Comparison of ENCODE assay signal across 8 cellular contexts in the genomic region with DNA sequence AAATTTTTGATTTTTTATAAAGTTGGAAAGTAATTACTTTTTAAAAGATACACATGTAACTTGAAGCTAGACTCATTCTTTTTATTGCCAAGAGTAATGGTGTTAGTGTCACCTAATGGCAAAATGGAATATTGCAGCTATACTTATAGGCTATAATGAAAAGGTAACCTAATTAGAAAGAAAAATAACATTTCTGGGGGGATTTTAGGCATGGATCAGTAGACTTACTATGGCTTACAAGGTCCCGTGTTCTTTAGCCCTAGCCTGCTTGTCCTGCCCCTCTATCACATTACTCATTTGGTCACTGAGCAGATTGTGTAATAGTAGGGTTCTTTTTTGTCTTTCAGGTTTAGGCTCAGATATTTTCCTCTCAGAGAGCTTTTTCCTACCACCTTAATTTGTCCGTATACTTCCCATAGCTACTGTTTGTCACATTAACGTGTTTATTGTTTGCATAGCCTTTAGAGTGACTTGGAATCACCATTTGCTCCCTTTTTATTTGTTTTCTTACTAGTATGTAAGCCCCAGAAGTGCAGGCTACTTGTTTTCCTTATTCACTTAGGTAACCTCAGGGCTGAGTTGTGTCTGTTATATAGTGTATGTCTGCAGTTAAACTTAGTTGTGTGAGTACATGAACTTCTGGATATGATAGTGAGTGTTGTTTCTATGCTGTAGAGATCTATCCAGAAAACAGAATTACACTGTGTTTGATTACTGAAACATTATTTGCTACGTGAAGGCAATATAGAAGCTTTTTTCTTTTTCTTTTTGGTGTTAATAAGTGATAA. TPM values are rescaled to one million over a fixed set of nuclear protein-coding genes. Genes with fewer than 3 reads are reported as not detected.
DNase-seq lines count a peak whose midpoint lies in the region; ATAC-seq and TF ChIP-seq lines count a peak whose summit lies in the region.

No MANE protein-coding gene starts in this region.

- TF ChIP-seq CTCF in ascending aorta (IDR thresholded peaks at IDR 0.05) (peak; percentile 35 to 80 (median 64)), testis (IDR thresholded peaks at IDR 0.05) (peak; percentile 39 to 78 (median 52))

- H3K4me1 Mint-ChIP-seq in activated T-helper 2 cell treated with anti-CD3 and anti-CD28 coated beads, Interferon-gamma antibody, Interleukin-2, Interleukin-4, amounts not matched to agents 10 μg/mL and 5 μg/mL and 100 μg/mL, durations not matched to agents 14 hours and 24 hours and 36 hours (ENCODE audit: low read depth) = no peaks in the 10 kb centered on the region

- H3K27me3 Mint-ChIP-seq in activated T-helper 2 cell treated with anti-CD3 and anti-CD28 coated beads, Interferon-gamma antibody, Interleukin-2, Interleukin-4, amounts not matched to agents 10 μg/mL and 5 μg/mL and 100 μg/mL, durations not matched to agents 14 hours and 24 hours and 36 hours (ENCODE audit: low read depth) = no peaks in the 10 kb centered on the region

- ATAC-seq in GM19468 (IDR thresholded peaks at IDR 0.05; ENCODE audit: extremely low read depth, unreplicated experiment) (peak; percentile 34), HG02588 (IDR thresholded peaks at IDR 0.05; ENCODE audit: unreplicated experiment) (no peak)

- no peak for TF ChIP-seq POLR2A in testis (IDR thresholded peaks at IDR 0.05)

- H3K27ac ChIP-seq in ascending aorta (no peak overlapping the region), testis (no peak overlapping the region)

- no peak overlapping the region for H3K27ac Mint-ChIP-seq in activated T-helper 2 cell treated with anti-CD3 and anti-CD28 coated beads, Interferon-gamma antibody, Interleukin-2, Interleukin-4, amounts not matched to agents 10 μg/mL and 5 μg/mL and 100 μg/mL, durations not matched to agents 14 hours and 24 hours and 36 hours

- no peaks in the 10 kb centered on the region for H3K4me1 ChIP-seq in ascending aorta
- peaks cover 6% of the 10 kb centered on the region for H3K4me1 ChIP-seq in testis

- H3K27me3 ChIP-seq in ascending aorta = no peaks in the 10 kb centered on the region
- H3K27me3 ChIP-seq in testis = no peaks in the 10 kb centered on the region

- H3K36me3 ChIP-seq in ascending aorta (peaks cover 0 to 12% of the 10 kb centered on the region in 2 donors), testis (ENCODE audit: low read depth, missing control alignments) (no peaks in the 10 kb centered on the region)

- H3K9me3 Mint-ChIP-seq in activated T-helper 2 cell treated with anti-CD3 and anti-CD28 coated beads, Interferon-gamma antibody, Interleukin-2, Interleukin-4, amounts not matched to agents 10 μg/mL and 5 μg/mL and 100 μg/mL, durations not matched to agents 14 hours and 24 hours and 36 hours = peaks cover 6% of the 10 kb centered on the region

- DNase-seq in D341Med (ENCODE audit: low spot score) (peak; percentile 37), NCI-H1417 treated with DMSO at 0.1 percent for 48 hours (lab: John Stamatoyannopoulos, UW) (peak; percentile 14), ascending aorta (ENCODE audit: low spot score in 2 of 2) (no peak), iPS-NIHi11 (ENCODE audit: low spot score) (peak; percentile 23), testis (no peak)
- no peak for DNase-seq in activated T-helper 2 cell treated with anti-CD3 and anti-CD28 coated beads, Interferon-gamma antibody, Interleukin-2, Interleukin-4, amounts not matched to agents 10 μg/mL and 5 μg/mL and 100 μg/mL, durations not matched to agents 14 hours and 24 hours and 36 hours (ENCODE audit: low spot score)

- no peaks in the 10 kb centered on the region for H3K9me3 ChIP-seq in ascending aorta
- H3K9me3 ChIP-seq in testis = no peaks in the 10 kb centered on the region

- peaks cover 19% of the 10 kb centered on the region for H3K36me3 Mint-ChIP-seq in activated T-helper 2 cell treated with anti-CD3 and anti-CD28 coated beads, Interferon-gamma antibody, Interleukin-2, Interleukin-4, amounts not matched to agents 10 μg/mL and 5 μg/mL and 100 μg/mL, durations not matched to agents 14 hours and 24 hours and 36 hours (ENCODE audit: low read depth)

- intact Hi-C loops in ascending aorta (cut with DNase I) = no loop called here
- intact Hi-C loops in testis (cut with DNase I; ENCODE audit: low total_unique reads) = no loop called here
- intact Hi-C loops in activated T-helper 2 cell treated with anti-CD3 and anti-CD28 coated beads, Interferon-gamma antibody, Interleukin-2, Interleukin-4, amounts not matched to agents 10 μg/mL and 5 μg/mL and 100 μg/mL, durations not matched to agents 14 hours and 24 hours and 36 hours (cut with micrococcal nuclease) = loop anchor here (5.0 to 10.0 kb wide), 3 partner anchors 253 to 786 kb away; partner anchors contain the start of genes GAS5 and ZBTB37

- H3K4me3 ChIP-seq in ascending aorta (no peak overlapping the region), testis (no peak overlapping the region)

- no peak overlapping the region for H3K4me3 Mint-ChIP-seq in activated T-helper 2 cell treated with anti-CD3 and anti-CD28 coated beads, Interferon-gamma antibody, Interleukin-2, Interleukin-4, amounts not matched to agents 10 μg/mL and 5 μg/mL and 100 μg/mL, durations not matched to agents 14 hours and 24 hours and 36 hours (ENCODE audit: low read depth)

- 34 to 48% methylated on average over 4 of the region's 4 CpGs for WGBS in testis, 2 donors

RNA-seq across cellular contexts. Expression of gene RABGAP1L, which starts 58.7 kb away (rescaled TPM):
- total RNA-seq in ascending aorta (48.4 TPM), testis (10 to 100 TPM; 40.5 to 53.1 TPM)
- 49.5 TPM for polyA plus RNA-seq in testis (ENCODE audit: insufficient read depth, low read depth, low replicate concordance)
- 28.8 and 31.5 TPM in 2 replicates for total RNA-seq in activated T-helper 2 cell treated with anti-CD3 and anti-CD28 coated beads, Interferon-gamma antibody, Interleukin-2, Interleukin-4, amounts not matched to agents 10 μg/mL and 5 μg/mL and 100 μg/mL, durations not matched to agents 14 hours and 24 hours and 36 hours

Comparison
In these comparisons a context has a peak if more than half of its experiments do, and no peak if none do; other contexts are left out.
1. DNase-seq: peak in D341Med (single experiment), NCI-H1417 treated with DMSO at 0.1 percent for 48 hours (single experiment) and iPS-NIHi11 (single experiment); none in ascending aorta (0 of 2), testis (single experiment) and activated T-helper 2 cell treated with anti-CD3 and anti-CD28 coated beads, Interferon-gamma antibody, Interleukin-2, Interleukin-4, amounts not matched to agents 10 μg/mL and 5 μg/mL and 100 μg/mL, durations not matched to agents 14 hours and 24 hours and 36 hours (single experiment).